In genomic region chr7:135980665-135981180, GRCh38 we compare ENCODE assay signal across 8 cellular contexts. TPM values are rescaled to one million over a fixed set of nuclear protein-coding genes. Genes with fewer than 3 reads are reported as not detected.
DNase-seq lines count a peak whose midpoint lies in the region; ATAC-seq, FAIRE-seq and TF ChIP-seq lines count a peak whose summit lies in the region.

No MANE protein-coding gene starts in this region.

- no peaks in the 10 kb centered on the region for H3K36me3 ChIP-seq in endothelial cell of umbilical vein (ENCODE audit: control insufficient read depth in 2 of 2, extremely low read depth in 1 of 2, insufficient read depth in 2 of 2, low read length in 2 of 2)

- in situ Hi-C loops in ACHN (cut with HindIII; ENCODE audit: low pct_ligation_motif_present, low pct_unique_long_range_greater_than_20kb, low sequenced_read_pairs), result no loop called here

- H3K36me3 Mint-ChIP-seq in activated B cell treated with CpG ODN at 0.5 μM for 24 hours (ENCODE audit: low read depth) (peaks cover 14% of the 10 kb centered on the region), osteocyte (ENCODE audit: unreplicated experiment) (no peaks in the 10 kb centered on the region)

- H3K79me2 ChIP-seq in endothelial cell of umbilical vein (ENCODE audit: control insufficient read depth, insufficient read depth, low read length), result peaks cover 14% of the 10 kb centered on the region

- H3K27ac ChIP-seq in endothelial cell of umbilical vein (ENCODE audit: insufficient read depth, low read depth, low read length), result peak overlapping the region; percentile 97

- H3K27me3 Mint-ChIP-seq in activated B cell treated with CpG ODN at 0.5 μM for 24 hours, result no peaks in the 10 kb centered on the region
- peaks cover 4% of the 10 kb centered on the region for H3K27me3 Mint-ChIP-seq in osteocyte (ENCODE audit: unreplicated experiment)

- no peaks in the 10 kb centered on the region for H3K9me3 ChIP-seq in endothelial cell of umbilical vein (replicated peaks; ENCODE audit: control insufficient read depth, insufficient read depth, low read length)

- CTCF ChIA-PET in activated B cell treated with CpG ODN at 0.5 μM for 24 hours (lab: Charles Lee) (interaction anchor here (1.0 kb wide), 1 partner anchor 10 kb away, joined by 3 read pairs; no protein-coding TSS in a partner anchor), endothelial cell of umbilical vein (lab: Charles Lee) (interaction anchor here (1.0 to 1.3 kb wide), 2 partner anchors 29 to 73 kb away, joined by 3 to 4 read pairs; no protein-coding TSS in a partner anchor)

- TF ChIP-seq POLR2A in endothelial cell of umbilical vein (IDR thresholded peaks at IDR 0.05; ENCODE audit: low read depth, low read length), result no peak

- H3K4me3 Mint-ChIP-seq in activated B cell treated with CpG ODN at 0.5 μM for 24 hours, result peak overlapping the region; percentile 75
- no peak overlapping the region for H3K4me3 Mint-ChIP-seq in osteocyte (ENCODE audit: unreplicated experiment)

- H3K27ac Mint-ChIP-seq in activated B cell treated with CpG ODN at 0.5 μM for 24 hours, result peak overlapping the region; percentile 91
- no peak overlapping the region for H3K27ac Mint-ChIP-seq in osteocyte (ENCODE audit: unreplicated experiment)

- H3K4me3 ChIP-seq in endothelial cell of umbilical vein (replicated peaks in 1 of 3; ENCODE audit: insufficient read depth in 1 of 3, low read depth in 1 of 3, low read length in 3 of 3), result peak overlapping the region in 1 of 3 experiments; percentile 56

- H3K4me1 Mint-ChIP-seq in activated B cell treated with CpG ODN at 0.5 μM for 24 hours (peaks cover 70% of the 10 kb centered on the region), osteocyte (ENCODE audit: unreplicated experiment) (peaks cover 13% of the 10 kb centered on the region)

- peak overlapping the region; percentile 89 for H3K9ac ChIP-seq in endothelial cell of umbilical vein (replicated peaks; ENCODE audit: extremely low read depth, insufficient read depth, low read length)

- BruUV-seq in endothelial cell of umbilical vein (replicated peaks; lab: Mats Ljungman, UMichigan), result no TSS peak

- no peak for FAIRE-seq in endothelial cell of umbilical vein (lab: Jason Lieb, UNC)

- no peaks in the 10 kb centered on the region for H3K27me3 ChIP-seq in endothelial cell of umbilical vein (ENCODE audit: control insufficient read depth in 2 of 2, insufficient read depth in 2 of 2, low read length in 2 of 2)

- intact Hi-C loops in activated B cell treated with CpG ODN at 0.5 μM for 24 hours (cut with micrococcal nuclease) (loop anchor here (1.0 to 5.0 kb wide), 4 partner anchors 9 to 768 kb away; partner anchors contain the start of gene WDR91), endothelial cell of umbilical vein (cut with micrococcal nuclease) (loop anchor here (1.0 to 2.0 kb wide), 3 partner anchors 29 to 308 kb away; no protein-coding TSS in a partner anchor)

- ATAC-seq in GM19351 (IDR thresholded peaks at IDR 0.05; ENCODE audit: unreplicated experiment) (peak; percentile 71), HG03439 (IDR thresholded peaks at IDR 0.05; ENCODE audit: unreplicated experiment) (peak; percentile 69), activated B cell treated with CpG ODN at 0.5 μM for 24 hours (ENCODE audit: low read depth) (peak; percentile 63)

- H3K9me3 Mint-ChIP-seq in activated B cell treated with CpG ODN at 0.5 μM for 24 hours (no peaks in the 10 kb centered on the region), osteocyte (ENCODE audit: unreplicated experiment) (peaks cover 3% of the 10 kb centered on the region)

- TF ChIP-seq CTCF in activated B cell treated with CpG ODN at 0.5 μM for 24 hours (IDR thresholded peaks at IDR 0.05), result no peak
- TF ChIP-seq CTCF in endothelial cell of umbilical vein (IDR thresholded peaks at IDR 0.05; ENCODE audit: extremely low read depth in 1 of 2, insufficient read depth in 1 of 2, low read depth in 1 of 2, low read length in 2 of 2), result no peak
- no peak for TF ChIP-seq CTCF in osteocyte (IDR thresholded peaks at IDR 0.05)

- H3K4me2 ChIP-seq in endothelial cell of umbilical vein (ENCODE audit: insufficient read depth, low read length), result peak overlapping the region; percentile 88

- peak overlapping the region; percentile 73 for H2AFZ ChIP-seq in endothelial cell of umbilical vein (ENCODE audit: low read depth, low read length)

- H4K20me1 ChIP-seq in endothelial cell of umbilical vein (replicated peaks; ENCODE audit: control insufficient read depth, extremely low read depth, insufficient read depth, low read length), result no peaks in the 10 kb centered on the region

- peaks cover 44% of the 10 kb centered on the region for H3K4me1 ChIP-seq in endothelial cell of umbilical vein (ENCODE audit: control insufficient read depth, extremely low read depth, insufficient read depth, low read length)

- H3K9me1 ChIP-seq in endothelial cell of umbilical vein (replicated peaks; ENCODE audit: control insufficient read depth, extremely low read depth, insufficient read depth, low read length), result no peaks in the 10 kb centered on the region

- dilution Hi-C loops in endothelial cell of umbilical vein (cut with MboI; ENCODE audit: extremely low pct_ligation_motif_present, low sequenced_read_pairs), result no loop called here

- POLR2A ChIA-PET in activated B cell treated with CpG ODN at 0.5 μM for 24 hours (lab: Charles Lee) (interaction anchor here (1.3 to 1.4 kb wide), 3 partner anchors 8 to 10 kb away, joined by 3 read pairs; no protein-coding TSS in a partner anchor), endothelial cell of umbilical vein (lab: Charles Lee) (no interaction called here)

- DNase-seq in ACHN (peak; percentile 34), activated B cell treated with CpG ODN at 0.5 μM for 24 hours (no peak), endothelial cell of umbilical vein (ENCODE audit: low read depth, low spot score) (peak; percentile 77), KG1 (lab: John Stamatoyannopoulos, UW) (no peak), osteocyte (ENCODE audit: extremely low spot score, unreplicated experiment) (no peak)
- peak; percentile 24 to 36 for DNase-seq in stimulated activated CD4-positive, alpha-beta T cell treated with anti-CD3 and anti-CD28 coated beads, Interleukin-15, amount 100 ng/mL, for 48 hours (ENCODE audit: low read depth in 2 of 2)

TF ChIP-seq in endothelial cell of umbilical vein, 7 proteins besides CTCF, POLR2A, EP300 and RAD21:
- TF ChIP-seq GATA2 (IDR thresholded peaks at IDR 0.05; ENCODE audit: insufficient read depth, insufficient read length, low read depth, low read length) (peak; percentile 58), FOS (IDR thresholded peaks at IDR 0.05; ENCODE audit: borderline replicate concordance, insufficient read depth, low read length) (peak; percentile 61), JUN (IDR thresholded peaks at IDR 0.05; ENCODE audit: borderline replicate concordance, insufficient read depth, insufficient read length, low read depth) (no peak)

RNA-seq across cellular contexts. Expression of gene MTPN, which starts 3.6 kb away (rescaled TPM):
- total RNA-seq in activated B cell treated with CpG ODN at 0.5 μM for 24 hours (130 and 137 TPM in 2 replicates), endothelial cell of umbilical vein (171 and 174 TPM in 2 replicates), osteocyte (137 and 140 TPM in 2 replicates)
- polyA plus RNA-seq in endothelial cell of umbilical vein, result 47.9 and 58.1 TPM in 2 replicates
- polyA plus RNA-seq in endothelial cell of umbilical vein (2011; cell fraction: cytosol; rRNA removed), result 70.4 and 74.5 TPM in 2 replicates
- 25.0 and 30.1 TPM in 2 replicates for polyA plus RNA-seq in endothelial cell of umbilical vein (2011; cell fraction: nucleus; rRNA removed)
- 127 and 173 TPM in 2 replicates for polyA plus RNA-seq in endothelial cell of umbilical vein (2012)
- polyA minus RNA-seq in endothelial cell of umbilical vein, result 146 and 167 TPM in 2 replicates
- 98.7 TPM for polyA minus RNA-seq in endothelial cell of umbilical vein (2011; cell fraction: cytosol; rRNA and poly(A)+ RNA removed)
- 50.6 and 82.3 TPM in 2 replicates for polyA minus RNA-seq in endothelial cell of umbilical vein (2011; cell fraction: nucleus; rRNA and poly(A)+ RNA removed)

Comparison
In these comparisons a context has a peak if more than half of its experiments do, and no peak if none do; other contexts are left out.
1. DNase-seq: peak in ACHN (single experiment), endothelial cell of umbilical vein (single experiment) and stimulated activated CD4-positive, alpha-beta T cell treated with anti-CD3 and anti-CD28 coated beads, Interleukin-15, amount 100 ng/mL, for 48 hours (2 of 2); none in activated B cell treated with CpG ODN at 0.5 μM for 24 hours (single experiment), KG1 (single experiment) and osteocyte (single experiment).
2. Peak in every context shown above with its lines, with median percentiles within 50 percentile points of each other: ATAC-seq.